ENCODE assay signal across 13 cellular contexts in genomic region chr1:246836647-246837046, GRCh38.
"Had no signal": no experiment of that assay in that cellular context is flagged by ENCODE, and none has a peak within 500 bp of the region (broad histone marks: within the 10 kb centered on the region; RNA-seq: fewer than 3 reads in every experiment).

No MANE protein-coding gene starts in this region.

- H3K27me3 Mint-ChIP-seq: activated CD4-positive, alpha-beta T cell treated with anti-CD3 and anti-CD28 coated beads, Interleukin-2, amount 10 ng/mL, durations not matched to agents 24 days and 14 days had no signal

- H3K27ac ChIP-seq: neutrophil, skin epidermis, stomach, thoracic aorta had no signal

- H3K9me3 ChIP-seq: neutrophil, stomach, thoracic aorta had no signal

- H3K4me1 Mint-ChIP-seq: activated CD4-positive, alpha-beta T cell treated with anti-CD3 and anti-CD28 coated beads, Interleukin-2, amount 10 ng/mL, durations not matched to agents 24 days and 14 days had no signal

- ATAC-seq: effector memory CD8-positive, alpha-beta T cell; naive thymus-derived CD4-positive, alpha-beta T cell had no signal

- DNase-seq: activated B cell treated with CpG ODN at 0.5 μM for 24 hours; activated CD4-positive, alpha-beta T cell treated with anti-CD3 and anti-CD28 coated beads, Interleukin-2, amount 10 ng/mL, durations not matched to agents 24 days and 14 days; activated naive CD4-positive, alpha-beta T cell; cortex of kidney; effector memory CD8-positive, alpha-beta T cell; erythroblast; naive thymus-derived CD4-positive, alpha-beta T cell; retina; stomach had no signal

- H3K4me3 Mint-ChIP-seq: activated B cell treated with CpG ODN at 0.5 μM for 24 hours; activated CD4-positive, alpha-beta T cell treated with anti-CD3 and anti-CD28 coated beads, Interleukin-2, amount 10 ng/mL, durations not matched to agents 24 days and 14 days; activated T-helper 1 cell treated with anti-CD3 and anti-CD28 coated beads, Interleukin-12 subunit alpha, Interleukin-12 subunit beta, Interleukin-2, Interleukin-4 antibody, amounts not matched to agents 30 ng/mL and 10 ng/mL and 1 ng/mL, durations not matched to agents 14 hours and 24 hours and 36 hours; effector memory CD8-positive, alpha-beta T cell; naive thymus-derived CD4-positive, alpha-beta T cell had no signal

- H3K27me3 ChIP-seq: neutrophil, stomach had no signal

- H3K9me3 Mint-ChIP-seq: activated B cell treated with CpG ODN at 0.5 μM for 24 hours; activated CD4-positive, alpha-beta T cell treated with anti-CD3 and anti-CD28 coated beads, Interleukin-2, amount 10 ng/mL, durations not matched to agents 24 days and 14 days; activated T-helper 1 cell treated with anti-CD3 and anti-CD28 coated beads, Interleukin-12 subunit alpha, Interleukin-12 subunit beta, Interleukin-2, Interleukin-4 antibody, amounts not matched to agents 30 ng/mL and 10 ng/mL and 1 ng/mL, durations not matched to agents 14 hours and 24 hours and 36 hours; effector memory CD8-positive, alpha-beta T cell; naive thymus-derived CD4-positive, alpha-beta T cell had no signal

- H3K27ac Mint-ChIP-seq: activated B cell treated with CpG ODN at 0.5 μM for 24 hours; activated CD4-positive, alpha-beta T cell treated with anti-CD3 and anti-CD28 coated beads, Interleukin-2, amount 10 ng/mL, durations not matched to agents 24 days and 14 days; activated T-helper 1 cell treated with anti-CD3 and anti-CD28 coated beads, Interleukin-12 subunit alpha, Interleukin-12 subunit beta, Interleukin-2, Interleukin-4 antibody, amounts not matched to agents 30 ng/mL and 10 ng/mL and 1 ng/mL, durations not matched to agents 14 hours and 24 hours and 36 hours; effector memory CD8-positive, alpha-beta T cell; naive thymus-derived CD4-positive, alpha-beta T cell had no signal

- H3K4me1 ChIP-seq: stomach had no signal

- H3K36me3 ChIP-seq: thoracic aorta had no signal

- H3K4me3 ChIP-seq: skin epidermis, stomach, thoracic aorta had no signal
